Comparison of ENCODE assay signal across 8 cellular contexts in genomic region chr12:83826112-83826511, GRCh38.
A peak's percentile ranks its signal among the peaks of the same experiment; 100 is the strongest.
DNase-seq lines count a peak whose midpoint lies in the region; ATAC-seq and TF ChIP-seq lines count a peak whose summit lies in the region.

No MANE protein-coding gene starts in this region.

- peak; percentile 87 for TF ChIP-seq CTCF in cardiac muscle cell (IDR thresholded peaks at IDR 0.05; ENCODE audit: low read depth, low read length)
- peak; percentile 77 for TF ChIP-seq CTCF in KMS-11 (conservative IDR thresholded peaks at IDR 0.05; ENCODE audit: low read depth, low read length)
- TF ChIP-seq CTCF in lower lobe of right lung (IDR thresholded peaks at IDR 0.05) = peak; percentile 36

- H2AFZ ChIP-seq in GM23248 = no peak overlapping the region
- no peak overlapping the region for H2AFZ ChIP-seq in KMS-11 (ENCODE audit: low read depth)

- no peak overlapping the region for H3K4me2 ChIP-seq in GM23248 (ENCODE audit: unreplicated experiment)
- H3K4me2 ChIP-seq in KMS-11 = no peak overlapping the region

- H3K9me3 ChIP-seq in cardiac muscle cell (ENCODE audit: low read depth) (no peaks in the 10 kb centered on the region), GM23248 (ENCODE audit: low read depth) (no peaks in the 10 kb centered on the region), lower lobe of right lung (no peaks in the 10 kb centered on the region)

- no peaks in the 10 kb centered on the region for H4K20me1 ChIP-seq in GM23248 (ENCODE audit: insufficient read depth)
- H4K20me1 ChIP-seq in KMS-11 (ENCODE audit: insufficient read depth) = no peaks in the 10 kb centered on the region

- H3K36me3 ChIP-seq in cardiac muscle cell (no peaks in the 10 kb centered on the region), GM23248 (ENCODE audit: low read depth) (no peaks in the 10 kb centered on the region), KMS-11 (ENCODE audit: insufficient read depth) (no peaks in the 10 kb centered on the region), lower lobe of right lung (no peaks in the 10 kb centered on the region)

- DNase-seq in cardiac muscle cell (ENCODE audit: low read depth in 1 of 2, low spot score in 1 of 2) (peak; percentile 21 to 55), Right ventricle myocardium inferior (ENCODE audit: missing footprints) (no peak), GM23248 (peak; percentile 50), amniotic stem cell (lab: John Stamatoyannopoulos, UW) (peak; percentile 3), lower lobe of right lung (no peak), cerebellar cortex (ENCODE audit: low spot score) (no peak), retina (no peak)

- H3K4me1 ChIP-seq in cardiac muscle cell (ENCODE audit: low read depth) = no peaks in the 10 kb centered on the region
- no peaks in the 10 kb centered on the region for H3K4me1 ChIP-seq in GM23248 (ENCODE audit: insufficient read depth)
- no peaks in the 10 kb centered on the region for H3K4me1 ChIP-seq in KMS-11 (ENCODE audit: low read depth, poor library complexity, severe bottlenecking)
- H3K4me1 ChIP-seq in lower lobe of right lung = no peaks in the 10 kb centered on the region

- ATAC-seq in Right ventricle myocardium inferior (no peak), lower lobe of right lung (peak in 1 of 2 donors; percentile 51)

- H3K4me3 ChIP-seq in cardiac muscle cell (no peak overlapping the region), GM23248 (no peak overlapping the region), KMS-11 (IDR thresholded peaks at IDR 0.05; ENCODE audit: insufficient read depth, low read depth, low read length) (no peak overlapping the region), lower lobe of right lung (no peak overlapping the region)

- H3K27ac ChIP-seq in cardiac muscle cell = no peak overlapping the region
- H3K27ac ChIP-seq in GM23248 = no peak overlapping the region
- no peak overlapping the region for H3K27ac ChIP-seq in KMS-11
- H3K27ac ChIP-seq in lower lobe of right lung = no peak overlapping the region

- H3F3A ChIP-seq in GM23248 (ENCODE audit: insufficient read depth) = 0 out of 2 replicates have a peak, but pooled peaks cover 5% of the 10 kb centered on the region

- in situ Hi-C loops in GM23248 (cut with MboI) = no loop called here

- intact Hi-C loops in Right ventricle myocardium inferior (cut with DNase I) (no loop called here), lower lobe of right lung (cut with DNase I) (no loop called here)

- H3K9me2 ChIP-seq in GM23248 (ENCODE audit: insufficient read depth) = no peaks in the 10 kb centered on the region

- H3K9ac ChIP-seq in GM23248 (no peak overlapping the region), KMS-11 (no peak overlapping the region)

- H3K27me3 ChIP-seq in cardiac muscle cell (no peaks in the 10 kb centered on the region), GM23248 (replicated peaks; ENCODE audit: insufficient read depth) (no peaks in the 10 kb centered on the region), KMS-11 (ENCODE audit: insufficient read depth, low read depth) (no peaks in the 10 kb centered on the region), lower lobe of right lung (ENCODE audit: low read depth) (no peaks in the 10 kb centered on the region)

- H3K79me2 ChIP-seq in GM23248 (ENCODE audit: insufficient read depth) (no peaks in the 10 kb centered on the region), KMS-11 (ENCODE audit: insufficient read depth, low read depth) (no peaks in the 10 kb centered on the region)

Comparison
In these comparisons a context has a peak if more than half of its experiments do, and no peak if none do; other contexts are left out.
1. DNase-seq: peak in cardiac muscle cell (2 of 2), GM23248 (single experiment) and amniotic stem cell (single experiment); none in Right ventricle myocardium inferior (single experiment), lower lobe of right lung (single experiment), cerebellar cortex (single experiment) and retina (single experiment).
2. CTCF ChIP-seq: peak in every context shown above with its lines; median percentile 87 in cardiac muscle cell; 77 in KMS-11; 36 in lower lobe of right lung.